ENCODE assay signal across 20 cellular contexts in the genomic region with DNA sequence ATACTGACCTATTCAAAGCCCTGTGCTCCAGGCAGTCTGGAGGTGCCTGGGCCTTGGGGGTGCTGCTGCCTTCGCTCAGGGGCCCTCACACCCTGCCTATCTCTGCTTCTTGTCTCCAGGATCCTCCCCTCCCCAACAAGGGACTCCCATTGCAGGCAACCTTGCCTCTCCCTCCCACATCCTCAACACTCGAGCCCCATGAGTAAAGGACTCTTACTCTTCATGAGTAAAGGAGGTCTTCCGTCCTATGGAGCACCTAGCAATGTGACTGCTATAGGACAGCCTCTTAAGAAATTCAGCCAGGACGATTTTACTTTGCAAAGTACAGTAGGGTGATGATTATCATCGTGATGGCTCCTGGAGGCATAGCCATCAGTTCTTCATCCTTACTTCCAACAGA.
DNase-seq lines count a peak whose midpoint lies in the region; ATAC-seq and TF ChIP-seq lines count a peak whose summit lies in the region.
"Had no signal": no experiment of that assay in that cellular context is flagged by ENCODE, and none has a peak within 500 bp of the region (broad histone marks: within the 10 kb centered on the region; RNA-seq: fewer than 3 reads in every experiment).

No MANE protein-coding gene starts in this region.

- no peak for DNase-seq in memory B cell (ENCODE audit: low spot score in 2 of 2)
- DNase-seq in NCI-H1417 (lab: John Stamatoyannopoulos, UW), result no peak
- DNase-seq in stimulated activated naive CD8-positive, alpha-beta T cell treated with anti-CD3 and anti-CD28 coated beads, Interleukin-15, Interleukin-2, amounts not matched to agents 100 U/mL and 50 U/mL, for 24 hours, result no peak
- no peak for DNase-seq in activated T-cell treated with anti-CD3 and anti-CD28 coated beads, Interleukin-2, amount 50 U/mL, for 24 hours
- DNase-seq: CD4-positive, CD25-positive, alpha-beta regulatory T cell; GOT3; HCEC 1CT; NCI-H1105 treated with DMSO at 0.1 percent for 48 hours; NCI-H2029; NCI-H446; NCI-H524 treated with DMSO at 0.1 percent for 48 hours; NCI-H774; SHP77 had no signal

- peaks cover 58% of the 10 kb centered on the region for H3K4me1 Mint-ChIP-seq in memory B cell
- peaks cover 76% of the 10 kb centered on the region for H3K4me1 Mint-ChIP-seq in stimulated activated memory B cell treated with anti-CD40 and anti-IgM and Interleukin-4, amounts not matched to agents 10 μg/mL and 1 μg/mL and 100 μg/mL, for 72 hours
- peaks cover 15% of the 10 kb centered on the region for H3K4me1 Mint-ChIP-seq in activated T-cell treated with anti-CD3 and anti-CD28 coated beads, Interleukin-2, amount 50 U/mL, for 24 hours (ENCODE audit: low read depth)

- ATAC-seq in memory B cell (ENCODE audit: low read depth) (no peak), GM21717 (IDR thresholded peaks at IDR 0.05; ENCODE audit: unreplicated experiment) (no peak)
- no peak for ATAC-seq in stimulated activated memory B cell treated with anti-CD40 and anti-IgM and Interleukin-4, amounts not matched to agents 10 μg/mL and 1 μg/mL and 100 μg/mL, for 72 hours
- ATAC-seq in stimulated activated naive CD8-positive, alpha-beta T cell treated with anti-CD3 and anti-CD28 coated beads, Interleukin-15, Interleukin-2, amounts not matched to agents 100 U/mL and 50 U/mL, for 24 hours, result no peak

- H3K27me3 Mint-ChIP-seq in memory B cell, result no peaks in the 10 kb centered on the region
- no peaks in the 10 kb centered on the region for H3K27me3 Mint-ChIP-seq in stimulated activated memory B cell treated with anti-CD40 and anti-IgM and Interleukin-4, amounts not matched to agents 10 μg/mL and 1 μg/mL and 100 μg/mL, for 72 hours
- H3K27me3 Mint-ChIP-seq in activated T-cell treated with anti-CD3 and anti-CD28 coated beads, Interleukin-2, amount 50 U/mL, for 24 hours, result peaks cover 19% of the 10 kb centered on the region

- H3K4me3 ChIP-seq in DOHH2 (ENCODE audit: low read length) (peak overlapping the region; percentile 51), OCI-LY3 (ENCODE audit: low read length) (peak overlapping the region; percentile 44; the same call in 1 of the 2 replicates)
- H3K4me3 ChIP-seq: BLaER1 had no signal

- peaks cover 14% of the 10 kb centered on the region for H3K36me3 Mint-ChIP-seq in memory B cell
- H3K36me3 Mint-ChIP-seq in stimulated activated memory B cell treated with anti-CD40 and anti-IgM and Interleukin-4, amounts not matched to agents 10 μg/mL and 1 μg/mL and 100 μg/mL, for 72 hours, result peaks cover 30% of the 10 kb centered on the region
- no peaks in the 10 kb centered on the region for H3K36me3 Mint-ChIP-seq in activated T-cell treated with anti-CD3 and anti-CD28 coated beads, Interleukin-2, amount 50 U/mL, for 24 hours (ENCODE audit: low read depth)
- H3K36me3 Mint-ChIP-seq: CD4-positive, CD25-positive, alpha-beta regulatory T cell had no signal

- no peaks in the 10 kb centered on the region for H4K20me1 ChIP-seq in DOHH2 (ENCODE audit: control insufficient read depth, insufficient read depth, low read depth, low read length)
- H4K20me1 ChIP-seq in OCI-LY3 (ENCODE audit: insufficient read depth, low read length), result no peaks in the 10 kb centered on the region
- H4K20me1 ChIP-seq: BLaER1 had no signal

- H3K27me3 ChIP-seq in DOHH2 (ENCODE audit: control insufficient read depth, low read length), result no peaks in the 10 kb centered on the region
- no peaks in the 10 kb centered on the region for H3K27me3 ChIP-seq in OCI-LY3 (ENCODE audit: low read depth, low read length)
- H3K27me3 ChIP-seq: BLaER1 had no signal

- no peak for TF ChIP-seq CTCF in DOHH2 (IDR thresholded peaks at IDR 0.05; ENCODE audit: low read depth, low read length, poor library complexity, severe bottlenecking)
- no peak for TF ChIP-seq CTCF in OCI-LY3 (IDR thresholded peaks at IDR 0.05; ENCODE audit: low read depth, low read length)

- no peaks in the 10 kb centered on the region for H3K9me2 ChIP-seq in DOHH2 (replicated peaks; ENCODE audit: control insufficient read depth, low read length)

- H3K79me2 ChIP-seq in DOHH2 (ENCODE audit: control insufficient read depth, low read length), result peaks cover 80% of the 10 kb centered on the region
- H3K79me2 ChIP-seq in OCI-LY3 (ENCODE audit: low read length), result peaks cover 86% of the 10 kb centered on the region

- peaks cover 23% of the 10 kb centered on the region for H3F3A ChIP-seq in DOHH2 (ENCODE audit: control insufficient read depth, insufficient read depth)

- no peaks in the 10 kb centered on the region for H3K9me3 ChIP-seq in DOHH2 (ENCODE audit: control insufficient read depth, insufficient read depth, low read length)
- peaks cover 27% of the 10 kb centered on the region; the same call in 1 of the 2 replicates for H3K9me3 ChIP-seq in OCI-LY3 (ENCODE audit: insufficient read depth, low read length)

- H2AFZ ChIP-seq in OCI-LY3 (ENCODE audit: low read depth, low read length), result no peak overlapping the region

- peak overlapping the region; percentile 99 for H3K27ac Mint-ChIP-seq in memory B cell
- H3K27ac Mint-ChIP-seq in stimulated activated memory B cell treated with anti-CD40 and anti-IgM and Interleukin-4, amounts not matched to agents 10 μg/mL and 1 μg/mL and 100 μg/mL, for 72 hours, result peak overlapping the region; percentile 91
- H3K27ac Mint-ChIP-seq in activated T-cell treated with anti-CD3 and anti-CD28 coated beads, Interleukin-2, amount 50 U/mL, for 24 hours, result no peak overlapping the region

- H3K4me2 ChIP-seq in DOHH2 (ENCODE audit: low read length) (peak overlapping the region; percentile 67), OCI-LY3 (ENCODE audit: low read length) (peak overlapping the region; percentile 74)

- H3K4me3 Mint-ChIP-seq in memory B cell, result peak overlapping the region; percentile 64
- peak overlapping the region; percentile 40 for H3K4me3 Mint-ChIP-seq in stimulated activated memory B cell treated with anti-CD40 and anti-IgM and Interleukin-4, amounts not matched to agents 10 μg/mL and 1 μg/mL and 100 μg/mL, for 72 hours
- no peak overlapping the region for H3K4me3 Mint-ChIP-seq in activated T-cell treated with anti-CD3 and anti-CD28 coated beads, Interleukin-2, amount 50 U/mL, for 24 hours
- H3K4me3 Mint-ChIP-seq: CD4-positive, CD25-positive, alpha-beta regulatory T cell had no signal

- peaks cover 1% of the 10 kb centered on the region for H3K9me3 Mint-ChIP-seq in memory B cell
- H3K9me3 Mint-ChIP-seq in stimulated activated memory B cell treated with anti-CD40 and anti-IgM and Interleukin-4, amounts not matched to agents 10 μg/mL and 1 μg/mL and 100 μg/mL, for 72 hours, result peaks cover 3% of the 10 kb centered on the region
- H3K9me3 Mint-ChIP-seq in activated T-cell treated with anti-CD3 and anti-CD28 coated beads, Interleukin-2, amount 50 U/mL, for 24 hours, result no peaks in the 10 kb centered on the region

- peaks cover 97% of the 10 kb centered on the region for H3K4me1 ChIP-seq in DOHH2 (ENCODE audit: control insufficient read depth, low read length)
- H3K4me1 ChIP-seq in OCI-LY3 (ENCODE audit: low read length), result peaks cover 94% of the 10 kb centered on the region

- H3K36me3 ChIP-seq in DOHH2 (ENCODE audit: control insufficient read depth, low read length), result peaks cover 40% of the 10 kb centered on the region
- H3K36me3 ChIP-seq in OCI-LY3 (replicated peaks; ENCODE audit: low read depth, low read length), result peaks cover 12% of the 10 kb centered on the region
- H3K36me3 ChIP-seq: BLaER1 had no signal

- peak overlapping the region; percentile 98 for H3K27ac ChIP-seq in DOHH2 (ENCODE audit: low read depth, low read length)
- H3K27ac ChIP-seq in OCI-LY3 (ENCODE audit: low read length), result peak overlapping the region; percentile 99
- H3K27ac ChIP-seq: BLaER1, HL-60, RWPE1 had no signal

- H3K9ac ChIP-seq in OCI-LY3 (ENCODE audit: low read length), result peak overlapping the region; percentile 93
- H3K9ac ChIP-seq: BLaER1 had no signal
